8 cellular contexts compared by ENCODE assay signal in genomic region chr2:111725742-111726141, GRCh38.
A peak's percentile ranks its signal among the peaks of the same experiment; 100 is the strongest.
DNase-seq lines count a peak whose midpoint lies in the region; ATAC-seq and TF ChIP-seq lines count a peak whose summit lies in the region.
"Not testable (repeated sequence)": the region's sequence is repeated elsewhere in the genome, so short reads cannot be mapped to it uniquely, and the experiment has no call there.

No MANE protein-coding gene starts in this region.

- H3K4me1 ChIP-seq in Peyer's patch = not testable (repeated sequence)

- H3K36me3 Mint-ChIP-seq in activated CD8-positive, alpha-beta memory T cell treated with anti-CD3 and anti-CD28 coated beads, Interleukin-2, amount 10 ng/mL, durations not matched to agents 7 days and 5 days = not testable (repeated sequence)

- not testable (repeated sequence) for H3K27me3 Mint-ChIP-seq in activated CD8-positive, alpha-beta memory T cell treated with anti-CD3 and anti-CD28 coated beads, Interleukin-2, amount 10 ng/mL, durations not matched to agents 7 days and 5 days

- intact Hi-C loops in sciatic nerve (cut with DNase I) = not testable (repeated sequence)

- H3K4me3 Mint-ChIP-seq in activated CD8-positive, alpha-beta memory T cell treated with anti-CD3 and anti-CD28 coated beads, Interleukin-2, amount 10 ng/mL, durations not matched to agents 7 days and 5 days = not testable (repeated sequence)

- not testable (repeated sequence) for H3K27me3 ChIP-seq in Peyer's patch

- H3K4me3 ChIP-seq in Peyer's patch; epithelial cell of esophagus (ENCODE audit: low read length): not testable (repeated sequence)

- H3K36me3 ChIP-seq in Peyer's patch = not testable (repeated sequence)

- not testable (repeated sequence) for H3K27ac ChIP-seq in Peyer's patch

- TF ChIP-seq CTCF in GM13977 (IDR thresholded peaks at IDR 0.05; ENCODE audit: extremely low read depth, insufficient read depth, missing control alignments) (peak; percentile 40), epithelial cell of esophagus (IDR thresholded peaks at IDR 0.05; ENCODE audit: insufficient read depth, low read depth, low read length, missing control alignments) (peak; percentile 16)
- TF ChIP-seq CTCF in Peyer's patch (IDR thresholded peaks at IDR 0.05) = not testable (repeated sequence)

- CTCF ChIA-PET in activated CD8-positive, alpha-beta memory T cell treated with anti-CD3 and anti-CD28 coated beads, Interleukin-2, amount 10 ng/mL, durations not matched to agents 7 days and 5 days (lab: Charles Lee) = not testable (repeated sequence)

- DNase-seq in ACHN = peak; percentile 47
- not testable (repeated sequence) for DNase-seq in GM13977 (ENCODE audit: low spot score); sciatic nerve (ENCODE audit: low spot score)
- DNase-seq in Peyer's patch = peak in 2 of 3 donors; percentile 15 to 49
- peak; percentile 58 for DNase-seq in activated CD8-positive, alpha-beta memory T cell treated with anti-CD3 and anti-CD28 coated beads, Interleukin-2, amount 10 ng/mL, durations not matched to agents 7 days and 5 days
- peak; percentile 24 for DNase-seq in epithelial cell of esophagus (ENCODE audit: low read depth)
- DNase-seq in islet precursor cell = peak; percentile 78

- not testable (repeated sequence) for H3K4me1 Mint-ChIP-seq in activated CD8-positive, alpha-beta memory T cell treated with anti-CD3 and anti-CD28 coated beads, Interleukin-2, amount 10 ng/mL, durations not matched to agents 7 days and 5 days

- in situ Hi-C loops in ACHN (cut with HindIII; ENCODE audit: low pct_ligation_motif_present, low pct_unique_long_range_greater_than_20kb, low sequenced_read_pairs); GM13977 (cut with MboI; ENCODE audit: low pct_unique_long_range_greater_than_20kb, low sequenced_read_pairs, unreplicated experiment): not testable (repeated sequence)

- TF ChIP-seq POLR2A in Peyer's patch (IDR thresholded peaks at IDR 0.05) = not testable (repeated sequence)

- H3K9me3 Mint-ChIP-seq in activated CD8-positive, alpha-beta memory T cell treated with anti-CD3 and anti-CD28 coated beads, Interleukin-2, amount 10 ng/mL, durations not matched to agents 7 days and 5 days (ENCODE audit: low read depth) = not testable (repeated sequence)

- not testable (repeated sequence) for H3K9me3 ChIP-seq in Peyer's patch

- not testable (repeated sequence) for H3K27ac Mint-ChIP-seq in activated CD8-positive, alpha-beta memory T cell treated with anti-CD3 and anti-CD28 coated beads, Interleukin-2, amount 10 ng/mL, durations not matched to agents 7 days and 5 days

- peak; percentile 80 for ATAC-seq in HG03280 (IDR thresholded peaks at IDR 0.05; ENCODE audit: unreplicated experiment)
- peak; percentile 92 for ATAC-seq in activated CD8-positive, alpha-beta memory T cell treated with anti-CD3 and anti-CD28 coated beads, Interleukin-2, amount 10 ng/mL, durations not matched to agents 7 days and 5 days
- ATAC-seq in sciatic nerve = peak; percentile 71
